ENCODE assay signal across 8 cellular contexts in the genomic region with DNA sequence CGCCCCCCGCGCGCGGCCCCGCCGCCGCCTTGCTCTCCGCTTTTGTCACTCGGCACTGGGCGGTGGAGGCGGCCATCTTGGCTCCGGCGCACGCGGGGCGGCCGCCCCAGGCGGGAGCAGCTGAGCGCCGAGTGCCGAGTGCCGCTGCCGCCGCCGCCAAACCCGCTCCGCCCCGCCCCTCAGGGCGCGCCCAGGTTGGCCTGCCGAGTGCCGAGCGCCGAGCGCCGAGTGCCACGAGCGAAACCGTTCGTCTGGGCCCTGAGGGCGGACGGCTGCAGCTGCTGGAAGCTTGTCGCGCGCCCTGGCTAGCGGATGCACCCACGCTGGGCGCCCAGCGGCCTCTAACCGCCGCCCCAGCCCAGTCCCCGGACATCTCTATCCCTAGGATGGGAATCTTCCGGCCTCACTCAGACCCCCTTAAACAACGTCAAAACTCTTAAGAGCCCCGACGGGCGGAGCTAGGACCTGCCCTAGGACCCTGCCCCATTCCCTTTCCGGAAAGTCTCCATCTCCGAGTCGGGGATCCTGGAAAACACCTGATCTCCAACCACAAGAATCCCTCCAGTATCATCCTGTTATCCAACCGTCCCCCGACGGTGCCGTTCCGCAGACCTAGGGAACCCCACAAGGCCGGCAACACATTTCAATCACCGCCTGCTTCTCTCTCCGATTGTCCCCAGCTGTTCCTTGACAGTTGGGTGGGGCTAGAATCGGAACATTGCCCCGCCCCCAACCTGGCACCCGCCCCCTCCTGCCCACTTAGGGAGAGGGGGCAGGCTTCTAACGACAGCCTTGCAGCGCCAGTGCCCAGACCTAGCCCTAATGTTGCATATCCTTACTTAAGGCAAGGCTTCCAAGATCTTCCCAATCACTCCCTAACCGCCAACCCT. TPM values are rescaled to one million over a fixed set of nuclear protein-coding genes. Genes with fewer than 3 reads are reported as not detected.
A peak's percentile ranks its signal among the peaks of the same experiment; 100 is the strongest.
DNase-seq lines count a peak whose midpoint lies in the region; ATAC-seq and TF ChIP-seq lines count a peak whose summit lies in the region.

No MANE protein-coding gene starts in this region.

- H3K9me3 ChIP-seq in WERI-Rb-1 (ENCODE audit: severe bottlenecking) (no peaks in the 10 kb centered on the region), breast epithelium (no peaks in the 10 kb centered on the region)

- H3K4me3 ChIP-seq in WERI-Rb-1 (ENCODE audit: low read depth, low read length), result peak overlapping the region; percentile 94
- peak overlapping the region; percentile 87 to 98 (median 96) for H3K4me3 ChIP-seq in breast epithelium
- peak overlapping the region; percentile 66 to 93 (median 72) for H3K4me3 ChIP-seq in skin epidermis

- no peak for TF ChIP-seq POLR2A in breast epithelium (IDR thresholded peaks at IDR 0.05)

- H3K36me3 ChIP-seq in WERI-Rb-1 (peaks cover 36% of the 10 kb centered on the region), breast epithelium (peaks cover 3% of the 10 kb centered on the region)

- H3K27ac ChIP-seq in WERI-Rb-1 (peak overlapping the region; percentile 80), breast epithelium (peak overlapping the region; percentile 54 to 62), skin epidermis (peak overlapping the region; percentile 59 to 95 (median 87))

- H3K4me1 ChIP-seq in breast epithelium, result peaks cover 9 to 15% of the 10 kb centered on the region in 2 donors

- ATAC-seq in HG02970 (IDR thresholded peaks at IDR 0.05; ENCODE audit: low FRiP score, unreplicated experiment) (peak; percentile 72), GM21786 (IDR thresholded peaks at IDR 0.05; ENCODE audit: unreplicated experiment) (no peak)

- no peaks in the 10 kb centered on the region for H3K27me3 ChIP-seq in WERI-Rb-1 (ENCODE audit: insufficient read depth, low read depth, severe bottlenecking)
- H3K27me3 ChIP-seq in breast epithelium, result no peaks in the 10 kb centered on the region

- TF ChIP-seq CTCF in GM13976 (IDR thresholded peaks at IDR 0.05; ENCODE audit: borderline replicate concordance, control extremely low read depth, extremely low read depth, insufficient read depth, missing control alignments) (no peak), WERI-Rb-1 (IDR thresholded peaks at IDR 0.05; ENCODE audit: low read depth, low read length) (no peak), breast epithelium (IDR thresholded peaks at IDR 0.05) (no peak)

- intact Hi-C loops in breast epithelium (cut with DNase I; ENCODE audit: low total_unique reads), result loop anchor here (5.0 kb wide), 1 partner anchor 861 kb away; a partner anchor contains a TSS

- peak; percentile 99 for DNase-seq in GM13976 (ENCODE audit: low spot score)
- peak; percentile 89 for DNase-seq in NCI-H2171 (lab: John Stamatoyannopoulos, UW)
- peak; percentile 91 for DNase-seq in WERI-Rb-1
- DNase-seq in breast epithelium (ENCODE audit: low spot score in 2 of 2), result peak; percentile 78 to 92
- DNase-seq in iPS-NIHi7 (ENCODE audit: extremely low spot score), result peak; percentile 98

- in situ Hi-C loops in GM13976 (cut with MboI; ENCODE audit: low sequenced_read_pairs, unreplicated experiment), result no loop called here

RNA-seq across cellular contexts. Expression of a gene that starts 14.1 kb away (rescaled TPM):
- 100 to 1,000 TPM in 2 of 3 donors, 10 to 100 TPM in 1; 77.6 to 141 (median 122) TPM for total RNA-seq in breast epithelium

RNA-seq across cellular contexts. Expression of a gene that starts 16.9 kb away (rescaled TPM):
- 10 to 100 TPM; 17.6 to 51.1 (median 34.9) TPM for total RNA-seq in breast epithelium

RNA-seq across cellular contexts. Expression of a gene that starts 31.5 kb away (rescaled TPM):
- 1 to 10 TPM; 1.8 to 5.9 (median 3.4) TPM for total RNA-seq in breast epithelium

RNA-seq across cellular contexts. Expression of a gene that starts 46.4 kb away (rescaled TPM):
- 1 to 10 TPM in 2 of 3 donors, not detected in 1; 5.6 to 6.2 TPM for total RNA-seq in breast epithelium

RNA-seq across cellular contexts. Expression of a gene that starts 53.3 kb away (rescaled TPM):
- total RNA-seq in breast epithelium, result 10 to 100 TPM; 23.2 to 40.7 (median 33.4) TPM
